ENCODE assay signal across 16 cellular contexts in genomic region chr1:81325404-81325803, GRCh38.
A peak's percentile ranks its signal among the peaks of the same experiment; 100 is the strongest.
DNase-seq lines count a peak whose midpoint lies in the region; ATAC-seq and TF ChIP-seq lines count a peak whose summit lies in the region.
"Had no signal": no experiment of that assay in that cellular context is flagged by ENCODE, and none has a peak within 500 bp of the region (broad histone marks: within the 10 kb centered on the region; RNA-seq: fewer than 3 reads in every experiment).

No MANE protein-coding gene starts in this region.

- dilution Hi-C loops in mammary epithelial cell (cut with HindIII; ENCODE audit: low sequenced_read_pairs): no loop called here

- peaks cover 2% of the 10 kb centered on the region for H3K36me3 Mint-ChIP-seq in neural progenitor cell
- no peaks in the 10 kb centered on the region for H3K36me3 Mint-ChIP-seq in activated CD4-positive, alpha-beta T cell treated with anti-CD3 and anti-CD28 coated beads for 36 hours (ENCODE audit: low read depth)
- H3K36me3 Mint-ChIP-seq: CD4-positive, alpha-beta memory T cell had no signal

- DNase-seq in PC-9 (peak in 1 of 2 experiments; percentile 53), mammary epithelial cell (peak; percentile 21), neural progenitor cell (ENCODE audit: low spot score) (no peak), caudate nucleus (lab: John Stamatoyannopoulos, UW) (no peak), cardiac septum (ENCODE audit: low spot score) (no peak), dorsolateral prefrontal cortex (no peak)
- no peak for DNase-seq in activated CD4-positive, alpha-beta T cell treated with anti-CD3 and anti-CD28 coated beads for 36 hours
- DNase-seq: BE2C; CD4-positive, alpha-beta memory T cell; DMS153; DMS79 treated with DMSO at 0.1 percent for 48 hours; EL; GM23248; H7 had no signal

- no TSS peak for BruUV-seq in PC-9 (replicated peaks; lab: Mats Ljungman, UMichigan)
- no TSS peak for BruUV-seq in mammary epithelial cell (replicated peaks; lab: Mats Ljungman, UMichigan)

- no peaks in the 10 kb centered on the region for H3K9me2 ChIP-seq in PC-9 (ENCODE audit: insufficient read depth)

- no peak overlapping the region for H3K4me3 ChIP-seq in PC-9
- no peak overlapping the region for H3K4me3 ChIP-seq in mammary epithelial cell (replicated peaks in 1 of 3; ENCODE audit: insufficient read depth in 1 of 3, low read depth in 2 of 3, low read length in 3 of 3)
- H3K4me3 ChIP-seq in neural progenitor cell: no peak overlapping the region
- no peak overlapping the region for H3K4me3 ChIP-seq in dorsolateral prefrontal cortex
- H3K4me3 ChIP-seq: A549, GM23248 had no signal

- no peak overlapping the region for H3K4me3 Mint-ChIP-seq in neural progenitor cell
- H3K4me3 Mint-ChIP-seq in activated CD4-positive, alpha-beta T cell treated with anti-CD3 and anti-CD28 coated beads for 36 hours: no peak overlapping the region
- H3K4me3 Mint-ChIP-seq: CD4-positive, alpha-beta memory T cell had no signal

- no peaks in the 10 kb centered on the region for H3K9me3 Mint-ChIP-seq in neural progenitor cell
- no peaks in the 10 kb centered on the region for H3K9me3 Mint-ChIP-seq in activated CD4-positive, alpha-beta T cell treated with anti-CD3 and anti-CD28 coated beads for 36 hours (ENCODE audit: low read depth)

- peak overlapping the region; percentile 25 for H3K4me2 ChIP-seq in PC-9
- H3K4me2 ChIP-seq in mammary epithelial cell (ENCODE audit: insufficient read depth, low read depth, low read length): no peak overlapping the region
- no peak overlapping the region for H3K4me2 ChIP-seq in neural progenitor cell
- H3K4me2 ChIP-seq: A549 had no signal

- H3K27me3 ChIP-seq in PC-9 (ENCODE audit: insufficient read depth, low read depth) (no peaks in the 10 kb centered on the region), mammary epithelial cell (ENCODE audit: insufficient read depth, low read length) (no peaks in the 10 kb centered on the region), neural progenitor cell (no peaks in the 10 kb centered on the region), dorsolateral prefrontal cortex (no peaks in the 10 kb centered on the region)
- H3K27me3 ChIP-seq: BE2C had no signal

- H3K9me3 ChIP-seq in PC-9 (ENCODE audit: insufficient read depth, low read depth) (no peaks in the 10 kb centered on the region), mammary epithelial cell (replicated peaks; ENCODE audit: insufficient read depth, low read length) (no peaks in the 10 kb centered on the region), neural progenitor cell (ENCODE audit: low read depth) (no peaks in the 10 kb centered on the region)
- H3K9me3 ChIP-seq: A549, BE2C had no signal

- intact Hi-C loops in PC-9 (cut with micrococcal nuclease; ENCODE audit: unreplicated experiment) (no loop called here), mammary epithelial cell (cut with micrococcal nuclease) (no loop called here), cardiac septum (cut with DNase I) (no loop called here), dorsolateral prefrontal cortex (cut with DNase I) (no loop called here)
- intact Hi-C loops in activated CD4-positive, alpha-beta T cell treated with anti-CD3 and anti-CD28 coated beads for 36 hours (cut with DNase I, micrococcal nuclease): no loop called here

- H3K27ac Mint-ChIP-seq in neural progenitor cell: peak overlapping the region; percentile 48
- H3K27ac Mint-ChIP-seq in activated CD4-positive, alpha-beta T cell treated with anti-CD3 and anti-CD28 coated beads for 36 hours: no peak overlapping the region
- H3K27ac Mint-ChIP-seq: CD4-positive, alpha-beta memory T cell had no signal

- peak overlapping the region; percentile 31 for H3K27ac ChIP-seq in PC-9
- H3K27ac ChIP-seq in mammary epithelial cell (ENCODE audit: insufficient read depth, low read depth, low read length): no peak overlapping the region
- H3K27ac ChIP-seq in neural progenitor cell: no peak overlapping the region
- no peak overlapping the region for H3K27ac ChIP-seq in caudate nucleus (ENCODE audit: low read depth, low read length)
- no peak overlapping the region for H3K27ac ChIP-seq in dorsolateral prefrontal cortex
- H3K27ac ChIP-seq: A549, C4-2B, GM23248 had no signal

- ATAC-seq in activated CD4-positive, alpha-beta T cell treated with anti-CD3 and anti-CD28 coated beads for 36 hours: no peak
- ATAC-seq: A549 had no signal

- H3K79me2 ChIP-seq in PC-9 (ENCODE audit: low read depth) (no peaks in the 10 kb centered on the region), mammary epithelial cell (ENCODE audit: insufficient read depth, low read length) (no peaks in the 10 kb centered on the region), neural progenitor cell (ENCODE audit: low read depth) (no peaks in the 10 kb centered on the region)

- H3K9ac ChIP-seq in mammary epithelial cell (ENCODE audit: insufficient read depth, low read length) (no peak overlapping the region), neural progenitor cell (no peak overlapping the region)
- H3K9ac ChIP-seq: GM23248 had no signal

- H4K20me1 ChIP-seq in PC-9 (ENCODE audit: insufficient read depth) (no peaks in the 10 kb centered on the region), mammary epithelial cell (ENCODE audit: insufficient read depth, low read length) (no peaks in the 10 kb centered on the region), neural progenitor cell (ENCODE audit: low read depth) (no peaks in the 10 kb centered on the region)

- no peaks in the 10 kb centered on the region for H3K36me3 ChIP-seq in PC-9 (ENCODE audit: low read depth)
- no peaks in the 10 kb centered on the region for H3K36me3 ChIP-seq in mammary epithelial cell (ENCODE audit: insufficient read depth, low read length)
- no peaks in the 10 kb centered on the region for H3K36me3 ChIP-seq in neural progenitor cell
- H3K36me3 ChIP-seq: BE2C had no signal

- H3F3A ChIP-seq in PC-9 (ENCODE audit: insufficient read depth, low read depth) (no peaks in the 10 kb centered on the region), neural progenitor cell (ENCODE audit: low read depth) (peaks cover 31% of the 10 kb centered on the region)

- WGBS in mammary epithelial cell (ENCODE audit: low coverage, missing lambda C conversion rate): 63% methylated on average over 3 of the region's 3 CpGs

- H3K4me1 Mint-ChIP-seq in neural progenitor cell: peaks cover 48% of the 10 kb centered on the region
- H3K4me1 Mint-ChIP-seq in activated CD4-positive, alpha-beta T cell treated with anti-CD3 and anti-CD28 coated beads for 36 hours: no peaks in the 10 kb centered on the region
- H3K4me1 Mint-ChIP-seq: CD4-positive, alpha-beta memory T cell had no signal

- peak overlapping the region; percentile 36; the same call in 1 of the 2 replicates for H2AFZ ChIP-seq in PC-9
- no peak overlapping the region for H2AFZ ChIP-seq in mammary epithelial cell (ENCODE audit: low read depth, low read length)
- no peak overlapping the region for H2AFZ ChIP-seq in neural progenitor cell (replicated peaks)
- H2AFZ ChIP-seq: GM23248 had no signal

- H3K27me3 Mint-ChIP-seq in neural progenitor cell (ENCODE audit: insufficient read depth, low read depth): no peaks in the 10 kb centered on the region
- no peaks in the 10 kb centered on the region for H3K27me3 Mint-ChIP-seq in activated CD4-positive, alpha-beta T cell treated with anti-CD3 and anti-CD28 coated beads for 36 hours
- H3K27me3 Mint-ChIP-seq: CD4-positive, alpha-beta memory T cell had no signal

- peaks cover 12% of the 10 kb centered on the region for H3K4me1 ChIP-seq in PC-9 (replicated peaks; ENCODE audit: insufficient read depth)
- peaks cover 6% of the 10 kb centered on the region for H3K4me1 ChIP-seq in mammary epithelial cell (ENCODE audit: insufficient read depth, low read length)
- H3K4me1 ChIP-seq in neural progenitor cell: peaks cover 44% of the 10 kb centered on the region
- H3K4me1 ChIP-seq: A549, BE2C had no signal

- CTCF ChIA-PET in PC-9 (lab: Charles Lee): no interaction called here
- CTCF ChIA-PET in mammary epithelial cell (lab: Charles Lee; ENCODE audit: low non-redundant PET): no interaction called here
- CTCF ChIA-PET in activated CD4-positive, alpha-beta T cell treated with anti-CD3 and anti-CD28 coated beads for 36 hours (lab: Charles Lee): no interaction called here

- POLR2A ChIA-PET in PC-9 (lab: Charles Lee; ENCODE audit: unreplicated experiment): no interaction called here
- POLR2A ChIA-PET in activated CD4-positive, alpha-beta T cell treated with anti-CD3 and anti-CD28 coated beads for 36 hours (lab: Charles Lee): no interaction called here

- TF ChIP-seq CTCF in PC-9 (conservative IDR thresholded peaks at IDR 0.05) (no peak), mammary epithelial cell (conservative IDR thresholded peaks at IDR 0.05 in 1 of 2, IDR thresholded peaks at IDR 0.05 in 1 of 2; ENCODE audit: extremely low read depth in 1 of 2, insufficient read depth in 1 of 2, low read depth in 1 of 2, low read length in 2 of 2) (no peak), neural progenitor cell (IDR thresholded peaks at IDR 0.05) (no peak), dorsolateral prefrontal cortex (IDR thresholded peaks at IDR 0.05 in 54 of 56, conservative IDR thresholded peaks at IDR 0.05 in 2 of 56; ENCODE audit: low read depth in 1 of 56, partially characterized antibody in 56 of 56) (no peak)

- in situ Hi-C loops in mammary epithelial cell (cut with MboI; ENCODE audit: low sequenced_read_pairs in 2 of 2): no loop called here
